ENCODE assay signal across 11 cellular contexts in the genomic region with DNA sequence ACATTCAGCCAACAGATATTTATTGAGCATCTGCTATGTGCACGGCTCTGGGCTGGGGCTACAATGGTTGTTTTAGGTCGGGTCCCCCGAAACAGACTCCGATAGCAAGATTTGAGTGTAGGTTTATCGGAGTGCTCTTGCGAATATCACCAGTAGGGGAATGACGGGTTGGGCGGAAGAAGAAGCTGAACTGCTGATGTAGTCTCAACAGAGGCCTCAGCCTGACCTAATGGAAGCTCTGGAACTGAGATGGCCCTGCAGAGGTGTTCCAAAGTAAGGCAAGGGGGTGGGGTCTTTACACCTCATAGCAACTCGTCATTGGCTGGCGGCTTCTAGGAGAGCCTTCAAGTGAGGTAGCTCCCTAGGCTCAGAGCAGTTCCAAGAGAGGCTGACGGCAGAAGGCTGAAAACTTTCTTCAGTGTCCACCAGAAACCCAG. TPM values are rescaled to one million over a fixed set of nuclear protein-coding genes. Genes with fewer than 3 reads are reported as not detected.
A peak's percentile ranks its signal among the peaks of the same experiment; 100 is the strongest.
DNase-seq lines count a peak whose midpoint lies in the region; ATAC-seq and TF ChIP-seq lines count a peak whose summit lies in the region.
"Had no signal": no experiment of that assay in that cellular context is flagged by ENCODE, and none has a peak within 500 bp of the region (broad histone marks: within the 10 kb centered on the region; RNA-seq: fewer than 3 reads in every experiment).

No MANE protein-coding gene starts in this region.

- CTCF ChIA-PET in Calu3 (lab: Charles Lee): interaction anchor here (1.1 kb wide), 2 partner anchors 21 to 42 kb away, joined by 3 read pairs; no protein-coding TSS in a partner anchor

- DNase-seq in Calu3: peak; percentile 15
- DNase-seq in HuH-7 (ENCODE audit: low spot score): peak; percentile 55
- peak; percentile 30 for DNase-seq in choroid plexus epithelial cell (ENCODE audit: low read depth)
- DNase-seq in natural killer cell treated with Interleukin-12 subunit alpha and Interleukin-12 subunit beta and Interleukin-15 and Interleukin-18, amount 100 ng/mL, for 72 hours (ENCODE audit: low spot score): no peak
- DNase-seq in NOMO-1 treated with DMSO at 0.1 percent for 48 hours (lab: John Stamatoyannopoulos, UW; ENCODE audit: unreplicated experiment): no peak
- no peak for DNase-seq in NCI-H146 treated with DMSO at 0.1 percent for 48 hours (lab: John Stamatoyannopoulos, UW; ENCODE audit: unreplicated experiment)
- DNase-seq: activated CD4-positive, alpha-beta T cell treated with anti-CD3 and anti-CD28 coated beads, Interleukin-2, amount 50 U/mL, for 4 hours; KG1; stimulated activated CD4-positive, alpha-beta T cell treated with anti-CD3 and anti-CD28 coated beads, Interleukin-4, amount 100 ng/mL, for 1 hour had no signal

- H3K4me3 Mint-ChIP-seq in Calu3 (ENCODE audit: low read depth, unreplicated experiment): peak overlapping the region; percentile 68
- peak overlapping the region; percentile 34 for H3K4me3 Mint-ChIP-seq in natural killer cell treated with Interleukin-12 subunit alpha and Interleukin-12 subunit beta and Interleukin-15 and Interleukin-18, amount 100 ng/mL, for 72 hours

- H3K4me3 ChIP-seq in choroid plexus epithelial cell (ENCODE audit: low read depth, low read length): no peak overlapping the region

- H3K9me3 Mint-ChIP-seq in Calu3 (ENCODE audit: low read depth, unreplicated experiment): no peaks in the 10 kb centered on the region
- H3K9me3 Mint-ChIP-seq in natural killer cell treated with Interleukin-12 subunit alpha and Interleukin-12 subunit beta and Interleukin-15 and Interleukin-18, amount 100 ng/mL, for 72 hours: no peaks in the 10 kb centered on the region

- H3K27me3 Mint-ChIP-seq in Calu3 (ENCODE audit: unreplicated experiment): peaks cover 37% of the 10 kb centered on the region
- H3K27me3 Mint-ChIP-seq in natural killer cell treated with Interleukin-12 subunit alpha and Interleukin-12 subunit beta and Interleukin-15 and Interleukin-18, amount 100 ng/mL, for 72 hours: peaks cover 20 to 26% of the 10 kb centered on the region in 2 donors

- peaks cover 9% of the 10 kb centered on the region for H3K4me1 Mint-ChIP-seq in Calu3 (ENCODE audit: low read depth, unreplicated experiment)
- H3K4me1 Mint-ChIP-seq in natural killer cell treated with Interleukin-12 subunit alpha and Interleukin-12 subunit beta and Interleukin-15 and Interleukin-18, amount 100 ng/mL, for 72 hours (ENCODE audit: low read depth in 2 of 2): no peaks in the 10 kb centered on the region

- no peak overlapping the region for H3K27ac Mint-ChIP-seq in Calu3 (ENCODE audit: unreplicated experiment)
- no peak overlapping the region for H3K27ac Mint-ChIP-seq in natural killer cell treated with Interleukin-12 subunit alpha and Interleukin-12 subunit beta and Interleukin-15 and Interleukin-18, amount 100 ng/mL, for 72 hours

- ATAC-seq in natural killer cell treated with Interleukin-12 subunit alpha and Interleukin-12 subunit beta and Interleukin-15 and Interleukin-18, amount 100 ng/mL, for 72 hours: no peak
- no peak for ATAC-seq in HG03025 (IDR thresholded peaks at IDR 0.05; ENCODE audit: low FRiP score, unreplicated experiment)
- ATAC-seq in HG03095 (IDR thresholded peaks at IDR 0.05; ENCODE audit: unreplicated experiment): no peak

- peaks cover 15% of the 10 kb centered on the region for H3K36me3 Mint-ChIP-seq in Calu3 (ENCODE audit: insufficient read depth, unreplicated experiment)
- H3K36me3 Mint-ChIP-seq in natural killer cell treated with Interleukin-12 subunit alpha and Interleukin-12 subunit beta and Interleukin-15 and Interleukin-18, amount 100 ng/mL, for 72 hours: no peaks in the 10 kb centered on the region

- BruUV-seq in Calu3 (replicated peaks; lab: Mats Ljungman, UMichigan): TSS peak; percentile 49

- no peak for TF ChIP-seq CTCF in Calu3 (IDR thresholded peaks at IDR 0.05; ENCODE audit: unreplicated experiment)
- peak; percentile 31 for TF ChIP-seq CTCF in choroid plexus epithelial cell (conservative IDR thresholded peaks at IDR 0.05; ENCODE audit: low read depth, low read length)

- intact Hi-C loops in Calu3 (cut with micrococcal nuclease; ENCODE audit: unreplicated experiment): loop anchor here (5.0 kb wide), 1 partner anchor 41 kb away; no protein-coding TSS in a partner anchor

RNA-seq across cellular contexts. Expression of a gene that starts 1.1 kb away (rescaled TPM):
- 39.7 and 42.3 TPM in 2 replicates for total RNA-seq in Calu3 (2022)
- 10 to 100 TPM in 1 of 2 donors, 1 to 10 TPM in 1; 7.0 to 12.9 TPM for total RNA-seq in natural killer cell treated with Interleukin-12 subunit alpha and Interleukin-12 subunit beta and Interleukin-15 and Interleukin-18, amount 100 ng/mL, for 72 hours

RNA-seq across cellular contexts. Expression of a gene that starts 50.2 kb away (rescaled TPM):
- 45.6 and 46.5 TPM in 2 replicates for total RNA-seq in Calu3 (2022)
- 1 to 10 TPM in 1 of 2 donors, under 1 TPM in 1; 0.57 to 1.7 TPM for total RNA-seq in natural killer cell treated with Interleukin-12 subunit alpha and Interleukin-12 subunit beta and Interleukin-15 and Interleukin-18, amount 100 ng/mL, for 72 hours

RNA-seq across cellular contexts. Expression of a gene that starts 50.9 kb away (rescaled TPM):
- 202 and 205 TPM in 2 replicates for total RNA-seq in Calu3 (2022)
- 100 to 1,000 TPM; 153 to 164 TPM for total RNA-seq in natural killer cell treated with Interleukin-12 subunit alpha and Interleukin-12 subunit beta and Interleukin-15 and Interleukin-18, amount 100 ng/mL, for 72 hours

Comparison
In these comparisons a context has a peak if more than half of its experiments do, and no peak if none do; other contexts are left out.
1. DNase-seq: peak in Calu3 (single experiment), HuH-7 (single experiment) and choroid plexus epithelial cell (single experiment); none in natural killer cell treated with Interleukin-12 subunit alpha and Interleukin-12 subunit beta and Interleukin-15 and Interleukin-18, amount 100 ng/mL, for 72 hours (single experiment), NOMO-1 treated with DMSO at 0.1 percent for 48 hours (single experiment) and NCI-H146 treated with DMSO at 0.1 percent for 48 hours (single experiment).
2. RNA of a gene that starts 50.2 kb away (total RNA-seq): 45.6 to 46.5 TPM in Calu3; 0.57 to 1.7 TPM in natural killer cell treated with Interleukin-12 subunit alpha and Interleukin-12 subunit beta and Interleukin-15 and Interleukin-18, amount 100 ng/mL, for 72 hours; every median in the first group is over 10 times any median in the second.